Comparison of ENCODE assay signal across 8 cellular contexts in the genomic region with DNA sequence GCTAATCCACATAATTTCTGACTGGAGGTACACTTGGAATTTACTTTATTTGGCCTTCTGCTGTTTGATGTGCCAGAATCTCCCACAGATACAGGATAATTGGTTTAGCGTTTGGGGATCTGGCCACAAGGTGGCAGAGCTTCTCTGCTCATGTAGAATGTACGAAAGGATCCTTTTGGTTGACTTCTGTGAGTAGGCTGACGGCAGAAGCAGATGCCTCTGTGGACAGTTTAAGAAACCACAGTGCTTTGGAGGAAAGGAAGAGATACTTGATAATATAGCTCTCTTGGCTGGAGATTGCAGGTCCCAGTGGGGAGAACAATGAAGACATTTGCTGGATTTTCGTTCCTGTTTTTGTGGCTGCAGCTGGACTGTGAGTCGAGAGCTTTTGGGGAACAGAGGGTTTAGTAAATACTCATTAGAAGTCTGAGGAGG.
A peak's percentile ranks its signal among the peaks of the same experiment; 100 is the strongest.
DNase-seq lines count a peak whose midpoint lies in the region; ATAC-seq and TF ChIP-seq lines count a peak whose summit lies in the region.

No MANE protein-coding gene starts in this region.

- no peaks in the 10 kb centered on the region for H3K9me3 ChIP-seq in cardiac muscle cell (ENCODE audit: low read depth)
- no peaks in the 10 kb centered on the region for H3K9me3 ChIP-seq in adipocyte (ENCODE audit: control insufficient read depth, low read length)

- ATAC-seq in Right ventricle myocardium inferior (no peak), GM21423 (IDR thresholded peaks at IDR 0.05; ENCODE audit: unreplicated experiment) (no peak)

- no peaks in the 10 kb centered on the region for H3K36me3 ChIP-seq in cardiac muscle cell
- no peaks in the 10 kb centered on the region for H3K36me3 ChIP-seq in adipocyte (ENCODE audit: control insufficient read depth, insufficient read depth, low read length, severe bottlenecking)

- intact Hi-C loops in Right ventricle myocardium inferior (cut with DNase I) = no loop called here

- H3K4me1 ChIP-seq in cardiac muscle cell (ENCODE audit: low read depth) (no peaks in the 10 kb centered on the region), adipocyte (ENCODE audit: control insufficient read depth, insufficient read depth, low read length) (no peaks in the 10 kb centered on the region)

- H3K27ac ChIP-seq in cardiac muscle cell = no peak overlapping the region

- H3K27me3 ChIP-seq in cardiac muscle cell (peaks cover 27% of the 10 kb centered on the region), adipocyte (replicated peaks; ENCODE audit: control insufficient read depth, insufficient read depth, low read length) (peaks cover 6% of the 10 kb centered on the region)

- TF ChIP-seq CTCF in cardiac muscle cell (IDR thresholded peaks at IDR 0.05; ENCODE audit: low read depth, low read length) = peak; percentile 82

- H3K4me3 ChIP-seq in cardiac muscle cell (no peak overlapping the region), adipocyte (ENCODE audit: low read length) (no peak overlapping the region)

- H3K9ac ChIP-seq in adipocyte (ENCODE audit: low read length) = no peak overlapping the region

- peak; percentile 64 to 69 for DNase-seq in cardiac muscle cell (ENCODE audit: low read depth in 1 of 2, low spot score in 1 of 2)
- DNase-seq in Right ventricle myocardium inferior (ENCODE audit: missing footprints) = no peak
- DNase-seq in HuH-7 (ENCODE audit: low spot score) = peak; percentile 15
- peak; percentile 54 for DNase-seq in SK-N-DZ (ENCODE audit: low spot score)
- peak; percentile 52 for DNase-seq in adipocyte (ENCODE audit: low read depth)
- DNase-seq in iPS DF 19.7 (ENCODE audit: low read depth, low spot score) = peak; percentile 33
- peak; percentile 32 for DNase-seq in stimulated activated CD4-positive, alpha-beta T cell treated with anti-CD3 and anti-CD28 coated beads, Interleukin-2, amount 100 ng/mL, for 4 hours (ENCODE audit: low read depth)
